In genomic region chr10:82969405-82969804, GRCh38 we compare ENCODE assay signal across 9 cellular contexts.
DNase-seq lines count a peak whose midpoint lies in the region; ATAC-seq and TF ChIP-seq lines count a peak whose summit lies in the region.
"Had no signal": no experiment of that assay in that cellular context is flagged by ENCODE, and none has a peak within 500 bp of the region (broad histone marks: within the 10 kb centered on the region; RNA-seq: fewer than 3 reads in every experiment).

No MANE protein-coding gene starts in this region.

- no peaks in the 10 kb centered on the region for H3K27me3 Mint-ChIP-seq in brain

- TF ChIP-seq POLR2A in lower leg skin (IDR thresholded peaks at IDR 0.05) = no peak

- H3K4me3 ChIP-seq in mesendoderm (ENCODE audit: low read length) (no peak overlapping the region), lower leg skin (ENCODE audit: low read depth, poor library complexity, severe bottlenecking) (no peak overlapping the region)

- no peak overlapping the region for H2BK120ac ChIP-seq in mesendoderm (ENCODE audit: low read depth, low read length)

- H3K27me3 ChIP-seq in mesendoderm (ENCODE audit: insufficient read depth, low read length, poor library complexity) = no peaks in the 10 kb centered on the region

- intact Hi-C loops in sciatic nerve (cut with DNase I) = no loop called here
- intact Hi-C loops in lower leg skin (cut with DNase I; ENCODE audit: low total_unique reads) = no loop called here

- H3K4me3 Mint-ChIP-seq in brain = no peak overlapping the region

- H4K8ac ChIP-seq in mesendoderm (ENCODE audit: low read depth, low read length) = no peak overlapping the region

- no peak overlapping the region for H3K56ac ChIP-seq in mesendoderm (ENCODE audit: low read length)

- H3K9me3 Mint-ChIP-seq in brain = no peaks in the 10 kb centered on the region

- no peak overlapping the region for H2BK5ac ChIP-seq in mesendoderm (ENCODE audit: low read length)

- H3K27ac ChIP-seq in mesendoderm (ENCODE audit: low read depth, low read length) = no peak overlapping the region

- H3K4ac ChIP-seq in mesendoderm (ENCODE audit: low read depth, low read length) = no peak overlapping the region

- no peaks in the 10 kb centered on the region for H3K79me1 ChIP-seq in mesendoderm (ENCODE audit: low read length)

- H3K4me1 ChIP-seq in mesendoderm (ENCODE audit: control insufficient read depth, low read depth, low read length) = peaks cover 5% of the 10 kb centered on the region

- H3K23ac ChIP-seq in mesendoderm (ENCODE audit: low read length) = no peak overlapping the region

- no peak for ATAC-seq in sciatic nerve
- ATAC-seq in HG03432 (IDR thresholded peaks at IDR 0.05; ENCODE audit: unreplicated experiment) = no peak
- no peak for ATAC-seq in GM21619 (IDR thresholded peaks at IDR 0.05; ENCODE audit: unreplicated experiment)

- H3K4me1 Mint-ChIP-seq in brain = peaks cover 10% of the 10 kb centered on the region

- no peak overlapping the region for H2AK5ac ChIP-seq in mesendoderm (ENCODE audit: low read length)

- no peaks in the 10 kb centered on the region for H3K36me3 Mint-ChIP-seq in brain

- no peaks in the 10 kb centered on the region for H3K36me3 ChIP-seq in mesendoderm (ENCODE audit: control insufficient read depth, insufficient read depth, low read length)

- in situ Hi-C loops in KBM-7 (cut with MboI; ENCODE audit: low pct_unique_long_range_greater_than_20kb, low sequenced_read_pairs) = no loop called here

- TF ChIP-seq CTCF in brain (conservative IDR thresholded peaks at IDR 0.05) = peak; percentile 59 to 66
- no peak for TF ChIP-seq CTCF in lower leg skin (IDR thresholded peaks at IDR 0.05)

- no peak overlapping the region for H3K18ac ChIP-seq in mesendoderm (ENCODE audit: low read length)

- H3K79me2 ChIP-seq in mesendoderm (ENCODE audit: control insufficient read depth, insufficient read depth, low read length) = no peaks in the 10 kb centered on the region

- H3K9ac ChIP-seq in mesendoderm (ENCODE audit: low read length) = no peak overlapping the region

- no peak overlapping the region for H4K5ac ChIP-seq in mesendoderm (ENCODE audit: low read length)

- no peak overlapping the region for H2BK15ac ChIP-seq in mesendoderm (replicated peaks; ENCODE audit: low read depth)

- DNase-seq in DMS53 treated with DMSO at 0.1 percent for 48 hours (lab: John Stamatoyannopoulos, UW; ENCODE audit: unreplicated experiment) (peak; percentile 42), KBM-7 (peak; percentile 9), mesendoderm (peak; percentile 40), sciatic nerve (ENCODE audit: low spot score) (no peak), lower leg skin (ENCODE audit: low spot score in 2 of 2) (no peak)
- DNase-seq: stimulated activated naive CD4-positive, alpha-beta T cell had no signal

- no peak overlapping the region for H3K4me2 ChIP-seq in mesendoderm (ENCODE audit: low read length)

- H3K27ac Mint-ChIP-seq in brain = no peak overlapping the region

- WGBS in mesendoderm (ENCODE audit: extremely low coverage, insufficient coverage, low lambda C conversion rate) = no CpG with 5 or more reads among the region's 1 CpG
- 47 to 58% methylated on average over 1 of the region's 1 CpG for WGBS in lower leg skin, 2 donors

Comparison
In these comparisons a context has a peak if more than half of its experiments do, and no peak if none do; other contexts are left out.
1. DNase-seq: peak in DMS53 treated with DMSO at 0.1 percent for 48 hours (single experiment), KBM-7 (single experiment) and mesendoderm (single experiment); none in sciatic nerve (single experiment) and lower leg skin (0 of 2).
2. CTCF ChIP-seq: peak in brain (2 of 2); none in lower leg skin (0 of 3).